ENCODE assay signal across 17 cellular contexts in the genomic region with DNA sequence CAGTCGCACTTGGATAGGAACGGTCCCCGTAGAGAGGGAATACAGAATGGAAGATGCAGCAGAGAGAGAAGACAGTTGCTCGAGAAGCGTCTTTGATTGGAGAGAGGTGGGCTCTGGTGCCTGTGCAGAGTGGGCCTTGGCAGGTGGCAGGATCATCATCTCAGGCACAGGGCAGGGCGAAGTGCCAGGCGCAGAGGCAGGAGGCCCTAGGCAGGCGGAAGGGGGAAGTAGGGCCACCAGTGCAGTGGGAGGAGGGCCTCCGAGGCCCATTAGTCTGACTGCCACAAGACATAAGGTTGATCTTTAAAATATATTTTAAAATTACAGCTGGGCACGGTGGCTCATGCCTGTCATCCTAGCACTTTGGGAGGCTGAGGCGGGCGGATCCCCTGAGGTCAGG. TPM values are rescaled to one million over a fixed set of nuclear protein-coding genes. Genes with fewer than 3 reads are reported as not detected.
A peak's percentile ranks its signal among the peaks of the same experiment; 100 is the strongest.
DNase-seq lines count a peak whose midpoint lies in the region; ATAC-seq and TF ChIP-seq lines count a peak whose summit lies in the region.
"Had no signal": no experiment of that assay in that cellular context is flagged by ENCODE, and none has a peak within 500 bp of the region (broad histone marks: within the 10 kb centered on the region; RNA-seq: fewer than 3 reads in every experiment).

No MANE protein-coding gene starts in this region.

- CTCF ChIA-PET in activated CD4-positive, alpha-beta T cell treated with anti-CD3 and anti-CD28 coated beads for 36 hours (lab: Charles Lee), result no interaction called here

- intact Hi-C loops in activated CD4-positive, alpha-beta T cell treated with anti-CD3 and anti-CD28 coated beads for 36 hours (cut with DNase I, micrococcal nuclease), result no loop called here

- no peak for ATAC-seq in activated CD4-positive, alpha-beta T cell treated with anti-CD3 and anti-CD28 coated beads for 36 hours
- ATAC-seq in activated naive CD4-positive, alpha-beta T cell treated with anti-CD3 and anti-CD28 coated beads, Interleukin-2, amount 50 U/mL, for 72 hours, result no peak
- no peak for ATAC-seq in naive thymus-derived CD8-positive, alpha-beta T cell
- ATAC-seq in HG02798 (IDR thresholded peaks at IDR 0.05; ENCODE audit: poor library complexity, unreplicated experiment), result no peak
- ATAC-seq: heart right ventricle had no signal

- no peak for TF ChIP-seq CTCF in HFFc6 (IDR thresholded peaks at IDR 0.05)

- peak overlapping the region; percentile 48 for H3K27ac Mint-ChIP-seq in activated CD4-positive, alpha-beta T cell treated with anti-CD3 and anti-CD28 coated beads for 36 hours
- H3K27ac Mint-ChIP-seq in activated naive CD4-positive, alpha-beta T cell treated with anti-CD3 and anti-CD28 coated beads, Interleukin-2, amount 50 U/mL, for 72 hours, result peak overlapping the region; percentile 49 to 90
- peak overlapping the region; percentile 56 to 95 (median 80) for H3K27ac Mint-ChIP-seq in naive thymus-derived CD8-positive, alpha-beta T cell
- no peak overlapping the region for H3K27ac Mint-ChIP-seq in HFFc6

- H3K9me3 Mint-ChIP-seq in activated CD4-positive, alpha-beta T cell treated with anti-CD3 and anti-CD28 coated beads for 36 hours (ENCODE audit: low read depth), result no peaks in the 10 kb centered on the region
- no peaks in the 10 kb centered on the region for H3K9me3 Mint-ChIP-seq in activated naive CD4-positive, alpha-beta T cell treated with anti-CD3 and anti-CD28 coated beads, Interleukin-2, amount 50 U/mL, for 72 hours
- no peaks in the 10 kb centered on the region for H3K9me3 Mint-ChIP-seq in naive thymus-derived CD8-positive, alpha-beta T cell
- H3K9me3 Mint-ChIP-seq in HFFc6, result peaks cover 10% of the 10 kb centered on the region

- H3K4me1 Mint-ChIP-seq in activated CD4-positive, alpha-beta T cell treated with anti-CD3 and anti-CD28 coated beads for 36 hours, result peaks cover 57% of the 10 kb centered on the region
- peaks cover 40 to 81% (median 77%) of the 10 kb centered on the region in 4 donors for H3K4me1 Mint-ChIP-seq in naive thymus-derived CD8-positive, alpha-beta T cell
- no peaks in the 10 kb centered on the region for H3K4me1 Mint-ChIP-seq in HFFc6 (ENCODE audit: low read depth)

- peaks cover 53% of the 10 kb centered on the region for H3K36me3 Mint-ChIP-seq in activated CD4-positive, alpha-beta T cell treated with anti-CD3 and anti-CD28 coated beads for 36 hours (ENCODE audit: low read depth)
- H3K36me3 Mint-ChIP-seq in activated naive CD4-positive, alpha-beta T cell treated with anti-CD3 and anti-CD28 coated beads, Interleukin-2, amount 50 U/mL, for 72 hours, result peaks cover 9 to 55% of the 10 kb centered on the region in 2 donors
- H3K36me3 Mint-ChIP-seq in naive thymus-derived CD8-positive, alpha-beta T cell, result peaks cover 5 to 75% (median 20%) of the 10 kb centered on the region in 3 donors
- no peaks in the 10 kb centered on the region for H3K36me3 Mint-ChIP-seq in HFFc6 (ENCODE audit: low read depth)

- no peak for DNase-seq in activated CD4-positive, alpha-beta T cell treated with anti-CD3 and anti-CD28 coated beads for 36 hours
- no peak for DNase-seq in activated CD4-positive, alpha-beta T cell treated with anti-CD3 and anti-CD28 coated beads for 48 hours
- DNase-seq in NCI-H1092 treated with DMSO at 0.1 percent for 48 hours (lab: John Stamatoyannopoulos, UW), result peak; percentile 40
- no peak for DNase-seq in activated naive CD4-positive, alpha-beta T cell treated with anti-CD3 and anti-CD28 coated beads, Interleukin-2, amount 50 U/mL, for 72 hours (ENCODE audit: low spot score in 2 of 2)
- no peak for DNase-seq in naive thymus-derived CD8-positive, alpha-beta T cell
- no peak for DNase-seq in HFFc6
- no peak for DNase-seq in stimulated activated CD4-positive, alpha-beta T cell treated with anti-CD3 and anti-CD28 coated beads, Interleukin-4, amount 100 ng/mL, for 1 hour
- DNase-seq: activated CD4-positive, alpha-beta T cell treated with anti-CD3 and anti-CD28 coated beads for 4 hours; heart right ventricle; mesenchymal stem cell; MG63; NCI-H526 treated with DMSO at 0.1 percent for 48 hours; OCI-M1; stimulated activated naive CD4-positive, alpha-beta T cell treated with Interleukin-2 at 50 U/mL for 16 hours; T-helper 9 cell; upper lobe of left lung had no signal

- H3K4me3 Mint-ChIP-seq in activated CD4-positive, alpha-beta T cell treated with anti-CD3 and anti-CD28 coated beads for 36 hours, result no peak overlapping the region
- H3K4me3 Mint-ChIP-seq in naive thymus-derived CD8-positive, alpha-beta T cell, result peak overlapping the region in 3 of 10 donors; percentile 5 to 51 (median 30)
- H3K4me3 Mint-ChIP-seq in HFFc6, result no peak overlapping the region

- POLR2A ChIA-PET in activated CD4-positive, alpha-beta T cell treated with anti-CD3 and anti-CD28 coated beads for 36 hours (lab: Charles Lee), result no interaction called here
- POLR2A ChIA-PET in naive thymus-derived CD8-positive, alpha-beta T cell (lab: Charles Lee), result interaction anchor here (1.1 kb wide), 1 partner anchor 54 kb away, joined by 3 read pairs; no protein-coding TSS in a partner anchor

- no peaks in the 10 kb centered on the region for H3K27me3 Mint-ChIP-seq in activated CD4-positive, alpha-beta T cell treated with anti-CD3 and anti-CD28 coated beads for 36 hours
- no peaks in the 10 kb centered on the region for H3K27me3 Mint-ChIP-seq in naive thymus-derived CD8-positive, alpha-beta T cell
- peaks cover 5% of the 10 kb centered on the region; the same call in 1 of the 2 replicates for H3K27me3 Mint-ChIP-seq in HFFc6 (ENCODE audit: insufficient read depth)

RNA-seq across cellular contexts. Expression of gene CARD11, which starts 10.1 kb away (rescaled TPM):
- total RNA-seq in activated CD4-positive, alpha-beta T cell treated with anti-CD3 and anti-CD28 coated beads for 36 hours, result 100 to 1,000 TPM; 108 to 118 TPM
- total RNA-seq in activated naive CD4-positive, alpha-beta T cell treated with anti-CD3 and anti-CD28 coated beads, Interleukin-2, amount 50 U/mL, for 72 hours, result 100 to 1,000 TPM in 1 of 2 donors, 10 to 100 TPM in 1; 83.3 to 131 TPM
- 100 to 1,000 TPM; 104 to 109 TPM for total RNA-seq in naive thymus-derived CD8-positive, alpha-beta T cell
- 10 to 100 TPM; 10.8 to 40.2 (median 18.9) TPM for polyA plus RNA-seq in naive thymus-derived CD8-positive, alpha-beta T cell
- not detected for total RNA-seq in HFFc6 (2021; fragmentation: NEBNext Ultra II Directional; extraction: Animal tissue kit (Norgen Biotek cat#: 25700))

Comparison
In these comparisons a context has a peak if more than half of its experiments do, and no peak if none do; other contexts are left out.
1. RNA of gene CARD11, which starts 10.1 kb away (total RNA-seq): 83.3 to 131 TPM in activated naive CD4-positive, alpha-beta T cell treated with anti-CD3 and anti-CD28 coated beads, Interleukin-2, amount 50 U/mL, for 72 hours, 108 to 118 TPM in activated CD4-positive, alpha-beta T cell treated with anti-CD3 and anti-CD28 coated beads for 36 hours and 104 to 109 TPM in naive thymus-derived CD8-positive, alpha-beta T cell; not detected in HFFc6; every median in the first group is over 10 times any median in the second.